ENCODE assay signal across 39 cellular contexts in the genomic region with DNA sequence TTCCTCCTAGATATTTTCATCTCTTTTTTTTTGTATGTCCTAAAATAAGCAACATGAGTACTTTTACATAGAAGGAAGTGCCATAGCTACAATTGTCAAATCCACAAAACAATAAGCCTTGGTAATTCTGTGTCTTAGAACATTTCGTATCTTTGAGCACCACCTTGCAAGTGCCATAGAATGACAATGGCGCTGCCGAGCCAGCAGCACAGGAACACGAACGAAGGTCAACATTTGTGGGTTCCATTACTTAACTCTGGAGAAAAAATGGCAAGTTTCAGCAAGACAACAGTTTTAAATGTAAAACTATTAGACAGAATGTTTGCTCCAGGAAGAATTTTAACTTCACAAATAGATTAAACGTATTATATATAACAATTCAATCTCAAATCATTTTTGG.
"Had no signal": no experiment of that assay in that cellular context is flagged by ENCODE, and none has a peak within 500 bp of the region (broad histone marks: within the 10 kb centered on the region; RNA-seq: fewer than 3 reads in every experiment).

No MANE protein-coding gene starts in this region.

- H3K27me3 Mint-ChIP-seq: activated naive CD4-positive, alpha-beta T cell treated with anti-CD3 and anti-CD28 coated beads, Interleukin-2, amount 10 ng/mL, durations not matched to agents 7 days and 5 days; activated naive CD4-positive, alpha-beta T cell treated with anti-CD3 and anti-CD28 coated beads, Interleukin-2, amount 50 U/mL, for 24 hours; activated naive CD8-positive, alpha-beta T cell; activated naive CD8-positive, alpha-beta T cell treated with anti-CD3 and anti-CD28 coated beads for 36 hours; activated naive CD8-positive, alpha-beta T cell treated with anti-CD3 and anti-CD28 coated beads, Interleukin-2, amount 10 ng/mL, durations not matched to agents 7 days and 5 days; activated naive CD8-positive, alpha-beta T cell treated with anti-CD3 and anti-CD28 coated beads, Interleukin-2, amount 50 U/mL, for 24 hours; activated T-cell treated with anti-CD3 and anti-CD28 coated beads, Interleukin-2, amount 50 U/mL, for 24 hours; activated T-helper 17 cell treated with anti-CD3 and anti-CD28 coated beads, Interleukin-2, amount 50 U/mL, for 72 hours had no signal

- H3K4me3 ChIP-seq: adrenal gland, ascending aorta, body of pancreas, breast epithelium, cardiac muscle cell had no signal

- DNase-seq: activated effector memory CD4-positive, alpha-beta T cell treated with anti-CD3 and anti-CD28 coated beads, Interleukin-2, amount 50 U/mL, for 16 hours; activated effector memory CD4-positive, alpha-beta T cell treated with Interleukin-2 at 50 U/mL for 16 hours; activated gamma-delta T cell; activated gamma-delta T cell treated with Interleukin-2 at 50 U/mL for 16 hours; activated naive CD4-positive, alpha-beta T cell; activated naive CD4-positive, alpha-beta T cell treated with anti-CD3 and anti-CD28 coated beads for 36 hours; activated naive CD4-positive, alpha-beta T cell treated with anti-CD3 and anti-CD28 coated beads, Interleukin-2, amount 10 ng/mL, durations not matched to agents 7 days and 5 days; activated naive CD4-positive, alpha-beta T cell treated with anti-CD3 and anti-CD28 coated beads, Interleukin-2, amount 50 U/mL, for 16 hours; activated naive CD4-positive, alpha-beta T cell treated with Interleukin-2 at 50 U/mL for 16 hours; activated naive CD8-positive, alpha-beta T cell treated with anti-CD3 and anti-CD28 coated beads for 36 hours; activated naive CD8-positive, alpha-beta T cell treated with anti-CD3 and anti-CD28 coated beads, Interleukin-2, amount 10 ng/mL, durations not matched to agents 7 days and 5 days; activated naive CD8-positive, alpha-beta T cell treated with anti-CD3 and anti-CD28 coated beads, Interleukin-2, amount 50 U/mL, for 24 hours; activated T-cell treated with anti-CD3 and anti-CD28 coated beads, Interleukin-2, amount 50 U/mL, for 24 hours; activated T-cell treated with anti-CD3 and anti-CD28 coated beads, Interleukin-2, amount 50 U/mL, for 4 hours; activated T-cell treated with anti-CD3 and anti-CD28 coated beads, Interleukin-2, amount 50 U/mL, for 48 hours; activated T-cell treated with anti-CD3 and anti-CD28 coated beads, Interleukin-2, amount 50 U/mL, for 72 hours; adrenal gland; amniotic stem cell; amygdala; anterior cingulate cortex; aorta; body of pancreas; brain microvascular endothelial cell; caudate nucleus; central memory CD4-positive, alpha-beta T cell; cerebellar nuclear complex had no signal

- H3K4me1 ChIP-seq: adrenal gland, ascending aorta, body of pancreas, breast epithelium had no signal

- H3K4me3 Mint-ChIP-seq: activated naive CD4-positive, alpha-beta T cell treated with anti-CD3 and anti-CD28 coated beads for 36 hours; activated naive CD4-positive, alpha-beta T cell treated with anti-CD3 and anti-CD28 coated beads, Interleukin-2, amount 10 ng/mL, durations not matched to agents 7 days and 5 days; activated naive CD4-positive, alpha-beta T cell treated with anti-CD3 and anti-CD28 coated beads, Interleukin-2, amount 50 U/mL, for 24 hours; activated naive CD8-positive, alpha-beta T cell; activated naive CD8-positive, alpha-beta T cell treated with anti-CD3 and anti-CD28 coated beads for 36 hours; activated naive CD8-positive, alpha-beta T cell treated with anti-CD3 and anti-CD28 coated beads, Interleukin-2, amount 10 ng/mL, durations not matched to agents 7 days and 5 days; activated naive CD8-positive, alpha-beta T cell treated with anti-CD3 and anti-CD28 coated beads, Interleukin-2, amount 50 U/mL, for 24 hours; activated T-cell treated with anti-CD3 and anti-CD28 coated beads, Interleukin-2, amount 50 U/mL, for 24 hours; activated T-cell treated with anti-CD3 and anti-CD28 coated beads, Interleukin-2, amount 50 U/mL, for 4 hours; activated T-cell treated with anti-CD3 and anti-CD28 coated beads, Interleukin-2, amount 50 U/mL, for 72 hours; activated T-helper 1 cell treated with anti-CD3 and anti-CD28 coated beads, Interleukin-12 subunit alpha, Interleukin-12 subunit beta, Interleukin-2, Interleukin-4 antibody, amounts not matched to agents 30 ng/mL and 10 ng/mL and 1 ng/mL, durations not matched to agents 14 hours and 24 hours and 36 hours; activated T-helper 17 cell treated with anti-CD3 and anti-CD28 coated beads, Interleukin-2, amount 50 U/mL, for 72 hours; brain; central memory CD8-positive, alpha-beta T cell had no signal

- H3K9me3 Mint-ChIP-seq: activated naive CD4-positive, alpha-beta T cell treated with anti-CD3 and anti-CD28 coated beads for 36 hours; activated naive CD4-positive, alpha-beta T cell treated with anti-CD3 and anti-CD28 coated beads, Interleukin-2, amount 10 ng/mL, durations not matched to agents 7 days and 5 days; activated naive CD4-positive, alpha-beta T cell treated with anti-CD3 and anti-CD28 coated beads, Interleukin-2, amount 50 U/mL, for 24 hours; activated naive CD4-positive, alpha-beta T cell treated with anti-CD3 and anti-CD28 coated beads, Interleukin-2, amount 50 U/mL, for 72 hours; activated naive CD8-positive, alpha-beta T cell treated with anti-CD3 and anti-CD28 coated beads for 36 hours; activated naive CD8-positive, alpha-beta T cell treated with anti-CD3 and anti-CD28 coated beads, Interleukin-2, amount 10 ng/mL, durations not matched to agents 7 days and 5 days; activated naive CD8-positive, alpha-beta T cell treated with anti-CD3 and anti-CD28 coated beads, Interleukin-2, amount 50 U/mL, for 24 hours; activated T-cell treated with anti-CD3 and anti-CD28 coated beads, Interleukin-2, amount 50 U/mL, for 24 hours; activated T-cell treated with anti-CD3 and anti-CD28 coated beads, Interleukin-2, amount 50 U/mL, for 4 hours; activated T-cell treated with anti-CD3 and anti-CD28 coated beads, Interleukin-2, amount 50 U/mL, for 72 hours; activated T-helper 1 cell treated with anti-CD3 and anti-CD28 coated beads, Interleukin-12 subunit alpha, Interleukin-12 subunit beta, Interleukin-2, Interleukin-4 antibody, amounts not matched to agents 30 ng/mL and 10 ng/mL and 1 ng/mL, durations not matched to agents 14 hours and 24 hours and 36 hours; activated T-helper 17 cell treated with anti-CD3 and anti-CD28 coated beads, Interleukin-2, amount 50 U/mL, for 72 hours; activated T-helper 2 cell treated with anti-CD3 and anti-CD28 coated beads, Interferon-gamma antibody, Interleukin-2, Interleukin-4, amounts not matched to agents 10 μg/mL and 5 μg/mL and 100 μg/mL, durations not matched to agents 14 hours and 24 hours and 36 hours; brain had no signal

- H3K4me1 Mint-ChIP-seq: activated naive CD4-positive, alpha-beta T cell treated with anti-CD3 and anti-CD28 coated beads, Interleukin-2, amount 10 ng/mL, durations not matched to agents 7 days and 5 days; activated naive CD4-positive, alpha-beta T cell treated with anti-CD3 and anti-CD28 coated beads, Interleukin-2, amount 50 U/mL, for 24 hours; activated naive CD8-positive, alpha-beta T cell treated with anti-CD3 and anti-CD28 coated beads for 36 hours; activated naive CD8-positive, alpha-beta T cell treated with anti-CD3 and anti-CD28 coated beads, Interleukin-2, amount 10 ng/mL, durations not matched to agents 7 days and 5 days; activated naive CD8-positive, alpha-beta T cell treated with anti-CD3 and anti-CD28 coated beads, Interleukin-2, amount 50 U/mL, for 24 hours; activated T-helper 17 cell treated with anti-CD3 and anti-CD28 coated beads, Interleukin-2, amount 50 U/mL, for 72 hours; brain; central memory CD8-positive, alpha-beta T cell had no signal

- ATAC-seq: activated naive CD4-positive, alpha-beta T cell treated with anti-CD3 and anti-CD28 coated beads, Interleukin-2, amount 50 U/mL, for 72 hours; activated naive CD8-positive, alpha-beta T cell treated with anti-CD3 and anti-CD28 coated beads, Interleukin-2, amount 50 U/mL, for 24 hours; activated T-cell treated with anti-CD3 and anti-CD28 coated beads, Interleukin-2, amount 50 U/mL, for 4 hours; activated T-cell treated with anti-CD3 and anti-CD28 coated beads, Interleukin-2, amount 50 U/mL, for 72 hours; activated T-helper 17 cell treated with anti-CD3 and anti-CD28 coated beads, Interleukin-2, amount 50 U/mL, for 72 hours; body of pancreas had no signal

- H3K27ac Mint-ChIP-seq: activated naive CD4-positive, alpha-beta T cell treated with anti-CD3 and anti-CD28 coated beads for 36 hours; activated naive CD4-positive, alpha-beta T cell treated with anti-CD3 and anti-CD28 coated beads, Interleukin-2, amount 10 ng/mL, durations not matched to agents 7 days and 5 days; activated naive CD4-positive, alpha-beta T cell treated with anti-CD3 and anti-CD28 coated beads, Interleukin-2, amount 50 U/mL, for 24 hours; activated naive CD4-positive, alpha-beta T cell treated with anti-CD3 and anti-CD28 coated beads, Interleukin-2, amount 50 U/mL, for 72 hours; activated naive CD8-positive, alpha-beta T cell; activated naive CD8-positive, alpha-beta T cell treated with anti-CD3 and anti-CD28 coated beads for 36 hours; activated naive CD8-positive, alpha-beta T cell treated with anti-CD3 and anti-CD28 coated beads, Interleukin-2, amount 10 ng/mL, durations not matched to agents 7 days and 5 days; activated naive CD8-positive, alpha-beta T cell treated with anti-CD3 and anti-CD28 coated beads, Interleukin-2, amount 50 U/mL, for 24 hours; activated T-cell treated with anti-CD3 and anti-CD28 coated beads, Interleukin-2, amount 50 U/mL, for 24 hours; activated T-cell treated with anti-CD3 and anti-CD28 coated beads, Interleukin-2, amount 50 U/mL, for 72 hours; activated T-helper 1 cell treated with anti-CD3 and anti-CD28 coated beads, Interleukin-12 subunit alpha, Interleukin-12 subunit beta, Interleukin-2, Interleukin-4 antibody, amounts not matched to agents 30 ng/mL and 10 ng/mL and 1 ng/mL, durations not matched to agents 14 hours and 24 hours and 36 hours; activated T-helper 17 cell treated with anti-CD3 and anti-CD28 coated beads, Interleukin-2, amount 50 U/mL, for 72 hours; activated T-helper 2 cell treated with anti-CD3 and anti-CD28 coated beads, Interferon-gamma antibody, Interleukin-2, Interleukin-4, amounts not matched to agents 10 μg/mL and 5 μg/mL and 100 μg/mL, durations not matched to agents 14 hours and 24 hours and 36 hours; brain had no signal

- H3K36me3 Mint-ChIP-seq: activated naive CD4-positive, alpha-beta T cell treated with anti-CD3 and anti-CD28 coated beads, Interleukin-2, amount 10 ng/mL, durations not matched to agents 7 days and 5 days; activated naive CD4-positive, alpha-beta T cell treated with anti-CD3 and anti-CD28 coated beads, Interleukin-2, amount 50 U/mL, for 24 hours; activated naive CD4-positive, alpha-beta T cell treated with anti-CD3 and anti-CD28 coated beads, Interleukin-2, amount 50 U/mL, for 72 hours; activated naive CD8-positive, alpha-beta T cell treated with anti-CD3 and anti-CD28 coated beads for 36 hours; activated naive CD8-positive, alpha-beta T cell treated with anti-CD3 and anti-CD28 coated beads, Interleukin-2, amount 10 ng/mL, durations not matched to agents 7 days and 5 days; brain had no signal

- H3K9me3 ChIP-seq: adrenal gland, ascending aorta, body of pancreas, breast epithelium had no signal

- H3K27ac ChIP-seq: adrenal gland, ascending aorta, body of pancreas, brain microvascular endothelial cell, breast epithelium, cardiac muscle cell had no signal

- FAIRE-seq: astrocyte, bronchial epithelial cell had no signal

- H3K27me3 ChIP-seq: adrenal gland, ascending aorta, body of pancreas, brain microvascular endothelial cell, breast epithelium, cardiac muscle cell had no signal

- H3K36me3 ChIP-seq: adrenal gland, ascending aorta, brain microvascular endothelial cell, breast epithelium, cardiac muscle cell had no signal
